In the genomic region with DNA sequence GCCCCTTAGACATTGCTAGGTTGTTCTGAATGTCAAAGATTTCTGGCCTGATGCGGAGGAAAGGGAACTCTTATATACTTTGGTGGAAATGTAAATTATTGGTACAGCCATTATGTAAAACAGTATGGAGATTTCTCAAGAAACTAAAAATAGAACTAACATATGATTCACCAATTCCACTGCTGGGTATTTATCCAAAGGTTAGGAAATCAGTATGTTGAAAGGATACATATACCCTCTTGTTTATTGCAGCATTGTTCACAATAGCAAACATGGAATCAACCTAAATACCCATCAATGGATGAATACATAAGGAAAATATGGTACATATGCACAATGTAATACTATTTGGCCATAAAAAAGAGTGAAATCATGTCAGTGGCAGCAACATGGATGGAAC, we compare ENCODE assay signal across 1 cellular context.
TF ChIP-seq lines count a peak whose summit lies in the region.

No MANE protein-coding gene starts in this region.

TF ChIP-seq in IMR-90, 13 proteins besides CTCF, POLR2A, EP300 and RAD21:
- TF ChIP-seq NFE2L2 (IDR thresholded peaks at IDR 0.05; ENCODE audit: low read depth, low read length) (no peak), CEBPB (IDR thresholded peaks at IDR 0.05; ENCODE audit: low read depth, low read length) (0 out of 2 replicates have a peak, but pooled peaks have one; percentile 14)
